8 cellular contexts compared by ENCODE assay signal in the genomic region with DNA sequence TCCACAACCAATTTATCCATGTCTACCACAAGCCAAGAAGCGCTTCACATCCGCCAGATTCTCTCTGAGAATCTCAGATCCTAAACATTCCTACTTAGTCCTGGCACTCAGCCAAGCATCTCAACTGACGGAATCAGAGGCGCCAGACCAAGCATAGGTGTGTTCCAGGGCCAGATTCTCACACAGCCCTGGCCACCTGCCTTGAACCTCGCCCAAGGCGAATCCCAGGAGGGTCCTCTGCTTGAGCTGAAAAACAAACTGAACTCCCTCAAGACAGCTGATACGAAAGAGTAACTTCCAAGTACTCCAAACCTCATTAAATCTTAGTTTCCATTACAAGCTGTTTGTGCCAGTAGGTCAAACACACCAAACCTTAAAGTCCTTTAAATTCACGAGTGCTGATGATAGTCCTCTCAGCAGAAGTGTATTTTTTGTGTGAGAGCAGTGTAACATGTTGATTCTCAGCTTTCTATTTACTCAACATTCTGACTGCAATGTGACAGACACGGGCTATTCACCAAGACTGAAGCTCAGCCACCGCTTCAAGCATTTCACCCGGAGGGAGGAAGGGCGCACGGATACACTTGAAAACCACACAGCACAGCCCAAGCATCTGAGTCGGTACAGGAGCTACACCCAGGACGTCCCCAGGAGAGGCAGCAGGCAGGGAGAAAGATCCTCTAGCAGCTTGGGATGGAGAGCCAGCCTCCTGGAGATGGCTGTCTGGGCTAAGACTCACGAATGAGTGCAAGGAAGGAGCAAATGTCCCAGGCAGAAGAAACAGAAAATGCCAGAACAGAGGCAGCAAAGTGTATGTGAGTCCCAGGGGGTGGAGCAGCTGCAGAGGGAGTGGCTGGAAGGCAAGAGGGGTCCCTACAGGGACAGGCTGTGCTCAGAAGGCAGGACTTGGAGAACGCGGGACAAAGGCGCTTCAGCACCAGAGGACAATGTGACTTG. TPM values are rescaled to one million over a fixed set of nuclear protein-coding genes. Genes with fewer than 3 reads are reported as not detected.
A peak's percentile ranks its signal among the peaks of the same experiment; 100 is the strongest.
DNase-seq lines count a peak whose midpoint lies in the region; ATAC-seq and TF ChIP-seq lines count a peak whose summit lies in the region.

No MANE protein-coding gene starts in this region.

- H3K9me3 ChIP-seq in tibial artery = no peaks in the 10 kb centered on the region
- H3K9me3 ChIP-seq in CD4-positive, alpha-beta T cell (ENCODE audit: control insufficient read depth, low read length) = no peaks in the 10 kb centered on the region

- intact Hi-C loops in tibial artery (cut with DNase I; ENCODE audit: low total_unique reads) = no loop called here
- intact Hi-C loops in CD4-positive, alpha-beta T cell (cut with DNase I, micrococcal nuclease) = no loop called here

- CTCF ChIA-PET in WTC11 (lab: Charles Lee) = interaction anchor here (0.9 to 3.8 kb wide), 8 partner anchors 16 to 185 kb away, joined by 3 to 32 read pairs (median 4); no protein-coding TSS in a partner anchor
- CTCF ChIA-PET in CD4-positive, alpha-beta T cell (lab: Charles Lee) = no interaction called here

- H3K27me3 Mint-ChIP-seq in WTC11 (ENCODE audit: low read depth) = no peaks in the 10 kb centered on the region
- peaks cover 52% of the 10 kb centered on the region for H3K27me3 Mint-ChIP-seq in CD4-positive, alpha-beta T cell

- H3K4me3 ChIP-seq in GM08714 (ENCODE audit: low read length) = peak overlapping the region; percentile 58; the same call in 1 of the 2 replicates
- H3K4me3 ChIP-seq in tibial artery = peak overlapping the region; percentile 29 to 37

- TF ChIP-seq CTCF in WTC11 (IDR thresholded peaks at IDR 0.05) (no peak), tibial artery (IDR thresholded peaks at IDR 0.05) (no peak)
- TF ChIP-seq CTCF in CD4-positive, alpha-beta T cell (IDR thresholded peaks at IDR 0.05) = no peak

- H3K27ac Mint-ChIP-seq in WTC11 = peak overlapping the region; percentile 89
- no peak overlapping the region for H3K27ac Mint-ChIP-seq in CD4-positive, alpha-beta T cell

- H3K4me1 Mint-ChIP-seq in WTC11 = peaks cover 63% of the 10 kb centered on the region
- H3K4me1 Mint-ChIP-seq in CD4-positive, alpha-beta T cell (ENCODE audit: low read depth) = peaks cover 6% of the 10 kb centered on the region

- H3K4me1 ChIP-seq in tibial artery = peaks cover 0 to 29% (median 20%) of the 10 kb centered on the region in 4 donors

- peak overlapping the region in 1 of 2 donors; percentile 24 for H3K27ac ChIP-seq in tibial artery
- no peak overlapping the region for H3K27ac ChIP-seq in CD4-positive, alpha-beta T cell (ENCODE audit: low read depth, low read length)

- no peaks in the 10 kb centered on the region for H3K27me3 ChIP-seq in tibial artery
- H3K27me3 ChIP-seq in CD4-positive, alpha-beta T cell (ENCODE audit: control insufficient read depth, insufficient read depth, low read length) = peaks cover 26% of the 10 kb centered on the region

- no peaks in the 10 kb centered on the region for H3K36me3 ChIP-seq in tibial artery

- POLR2A ChIA-PET in WTC11 (lab: Charles Lee) = interaction anchor here (0.5 kb wide), 1 partner anchor 151 kb away, joined by 4 read pairs; no protein-coding TSS in a partner anchor
- POLR2A ChIA-PET in CD4-positive, alpha-beta T cell (lab: Charles Lee) = no interaction called here

- H3K36me3 Mint-ChIP-seq in WTC11 = no peaks in the 10 kb centered on the region
- H3K36me3 Mint-ChIP-seq in CD4-positive, alpha-beta T cell (ENCODE audit: low read depth) = no peaks in the 10 kb centered on the region

- H3K4me3 Mint-ChIP-seq in WTC11 = peak overlapping the region; percentile 47
- H3K4me3 Mint-ChIP-seq in CD4-positive, alpha-beta T cell = no peak overlapping the region

- DNase-seq in WTC11 (ENCODE audit: low spot score) (peak; percentile 55), islet precursor cell (peak; percentile 76), tibial artery (no peak)
- DNase-seq in activated CD4-positive, alpha-beta T cell treated with anti-CD3 and anti-CD28 coated beads, Interleukin-2, amount 50 U/mL, for 1 hour = no peak
- no peak for DNase-seq in activated CD4-positive, alpha-beta T cell treated with anti-CD3 and anti-CD28 coated beads, Interleukin-2, amount 50 U/mL, for 48 hours
- no peak for DNase-seq in CD4-positive, alpha-beta T cell

- H3K9me3 Mint-ChIP-seq in WTC11 = no peaks in the 10 kb centered on the region
- no peaks in the 10 kb centered on the region for H3K9me3 Mint-ChIP-seq in CD4-positive, alpha-beta T cell

- ATAC-seq in HG02981 (IDR thresholded peaks at IDR 0.05; ENCODE audit: unreplicated experiment) (peak; percentile 55), WTC11 (peak; percentile 72)
- no peak for ATAC-seq in CD4-positive, alpha-beta T cell (ENCODE audit: poor library complexity)

TF ChIP-seq in WTC11, 78 proteins besides CTCF, POLR2A, EP300 and RAD21:
- TF ChIP-seq, protein P1, sequence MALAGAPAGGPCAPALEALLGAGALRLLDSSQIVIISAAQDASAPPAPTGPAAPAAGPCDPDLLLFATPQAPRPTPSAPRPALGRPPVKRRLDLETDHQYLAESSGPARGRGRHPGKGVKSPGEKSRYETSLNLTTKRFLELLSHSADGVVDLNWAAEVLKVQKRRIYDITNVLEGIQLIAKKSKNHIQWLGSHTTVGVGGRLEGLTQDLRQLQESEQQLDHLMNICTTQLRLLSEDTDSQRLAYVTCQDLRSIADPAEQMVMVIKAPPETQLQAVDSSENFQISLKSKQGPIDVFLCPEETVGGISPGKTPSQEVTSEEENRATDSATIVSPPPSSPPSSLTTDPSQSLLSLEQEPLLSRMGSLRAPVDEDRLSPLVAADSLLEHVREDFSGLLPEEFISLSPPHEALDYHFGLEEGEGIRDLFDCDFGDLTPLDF (CRISPR knock-in tag; IDR thresholded peaks at IDR 0.05) = no peak
- TF ChIP-seq ZBTB21 (CRISPR knock-in tag; IDR thresholded peaks at IDR 0.05; ENCODE audit: borderline replicate concordance) = no peak

RNA-seq across cellular contexts. Expression of a gene that starts 6.0 kb away (rescaled TPM):
- 44.9 to 51.8 TPM (median 47.0 TPM) in 3 replicates for total RNA-seq in WTC11 (2021)
- total RNA-seq in CD4-positive, alpha-beta T cell = under 1 TPM; 0.53 to 0.71 TPM

Comparison
In these comparisons a context has a peak if more than half of its experiments do, and no peak if none do; other contexts are left out.
1. DNase-seq: peak in WTC11 (single experiment) and islet precursor cell (single experiment); none in tibial artery (0 of 2), activated CD4-positive, alpha-beta T cell treated with anti-CD3 and anti-CD28 coated beads, Interleukin-2, amount 50 U/mL, for 1 hour (single experiment), activated CD4-positive, alpha-beta T cell treated with anti-CD3 and anti-CD28 coated beads, Interleukin-2, amount 50 U/mL, for 48 hours (0 of 2) and CD4-positive, alpha-beta T cell (0 of 10).
2. RNA of a gene that starts 6.0 kb away (total RNA-seq): 44.9 to 51.8 TPM in WTC11; 0.53 to 0.71 TPM in CD4-positive, alpha-beta T cell; every median in the first group is over 10 times any median in the second.